Comparison of ENCODE assay signal across 20 cellular contexts in genomic region chr9:20573023-20573422, GRCh38. TPM values are rescaled to one million over a fixed set of nuclear protein-coding genes. Genes with fewer than 3 reads are reported as not detected.
DNase-seq lines count a peak whose midpoint lies in the region; ATAC-seq, FAIRE-seq and TF ChIP-seq lines count a peak whose summit lies in the region.
"Had no signal": no experiment of that assay in that cellular context is flagged by ENCODE, and none has a peak within 500 bp of the region (broad histone marks: within the 10 kb centered on the region; RNA-seq: fewer than 3 reads in every experiment).

No MANE protein-coding gene starts in this region.

- CTCF ChIA-PET in A549 (lab: Yijun Ruan, JAX) = interaction anchor here (1.2 kb wide), 1 partner anchor 218 kb away, joined by 4 read pairs; no protein-coding TSS in a partner anchor

- peak; percentile 49 for FAIRE-seq in A549 (lab: Jason Lieb, UNC)
- FAIRE-seq in endometrium (lab: Jason Lieb, UNC) = peak; percentile 60
- FAIRE-seq: H54, RCC 7860 had no signal

- TF ChIP-seq CTCF in A549 (IDR thresholded peaks at IDR 0.05) (no peak), testis (IDR thresholded peaks at IDR 0.05) (no peak)

- no peak for TF ChIP-seq RAD21 in A549 (conservative IDR thresholded peaks at IDR 0.05 in 1 of 2, IDR thresholded peaks at IDR 0.05 in 1 of 2)

- ATAC-seq in A549 = no peak
- ATAC-seq in GM18867 (IDR thresholded peaks at IDR 0.05; ENCODE audit: unreplicated experiment) = peak; percentile 43
- peak; percentile 60 for ATAC-seq in HG03066 (IDR thresholded peaks at IDR 0.05; ENCODE audit: low read depth, unreplicated experiment)
- ATAC-seq in GM18520 (IDR thresholded peaks at IDR 0.05; ENCODE audit: unreplicated experiment) = no peak
- ATAC-seq: Right ventricle myocardium inferior had no signal

- 0 out of 6 replicates have a peak overlapping the region, but pooled peaks of 1 of the 2 experiments have one; percentile 34 for H3K27ac ChIP-seq in A549
- H3K27ac ChIP-seq in testis = no peak overlapping the region

- 86% methylated on average over 4 of the region's 4 CpGs for WGBS in A549 (ENCODE audit: missing lambda C conversion rate)
- 75 to 90% methylated on average over 4 of the region's 4 CpGs for WGBS in testis, 2 donors

- DNase-seq in A549 (ENCODE audit: low read depth in 1 of 2, low spot score in 1 of 2) = no peak
- DNase-seq in testis = no peak
- no peak for DNase-seq in stimulated activated CD4-positive, alpha-beta T cell treated with anti-CD3 and anti-CD28 coated beads, Interleukin-1b, Interleukin-23, amount 100 ng/mL, for 48 hours
- DNase-seq: BE2C; CD4-positive, CD25-positive, alpha-beta regulatory T cell; COR-L47; DMS 273 treated with DMSO at 0.1 percent for 48 hours; GDM1; HFFc6; MM.1S; NCI-H1092; NCI-H2081; NCI-H446 treated with DMSO at 0.1 percent for 48 hours had no signal

- H3K4me2 ChIP-seq in A549 = no peak overlapping the region

- peaks cover 40% of the 10 kb centered on the region for H3K4me1 ChIP-seq in A549
- H3K4me1 ChIP-seq in testis = no peaks in the 10 kb centered on the region
- H3K4me1 ChIP-seq: BE2C had no signal

- intact Hi-C loops in testis (cut with DNase I; ENCODE audit: low total_unique reads) = no loop called here

- no peaks in the 10 kb centered on the region for H3K36me3 ChIP-seq in testis (ENCODE audit: low read depth, missing control alignments)
- H3K36me3 ChIP-seq: BE2C had no signal

- H3K4me3 ChIP-seq in A549 (no peak overlapping the region), testis (no peak overlapping the region)

- no peak for TF ChIP-seq EP300 in A549 (IDR thresholded peaks at IDR 0.05)

- 0 out of 3 replicates have a peak, but pooled peaks cover 3% of the 10 kb centered on the region for H3K9me3 ChIP-seq in A549
- H3K9me3 ChIP-seq in testis = no peaks in the 10 kb centered on the region
- H3K9me3 ChIP-seq: BE2C had no signal

- TF ChIP-seq POLR2A in A549 (IDR thresholded peaks at IDR 0.05; ENCODE audit: low read length) (no peak), testis (IDR thresholded peaks at IDR 0.05) (no peak)

- POLR2A ChIA-PET in A549 (lab: Yijun Ruan, JAX) = no interaction called here

- H3K27me3 ChIP-seq in testis = no peaks in the 10 kb centered on the region
- H3K27me3 ChIP-seq: BE2C had no signal

TF ChIP-seq in A549, 52 proteins besides CTCF, POLR2A, EP300 and RAD21:
- TF ChIP-seq HDAC2 (IDR thresholded peaks at IDR 0.05) (no peak), ATOH8 (CRISPR knock-in tag; IDR thresholded peaks at IDR 0.05; ENCODE audit: low read depth) (no peak), HES2 (IDR thresholded peaks at IDR 0.05) (no peak), HOXB5 (CRISPR knock-in tag; IDR thresholded peaks at IDR 0.05) (no peak), BHLHE40 (IDR thresholded peaks at IDR 0.05; ENCODE audit: low read depth, low read length) (no peak), CHD4 (IDR thresholded peaks at IDR 0.05; ENCODE audit: borderline replicate concordance) (no peak), RNF2 (IDR thresholded peaks at IDR 0.05; ENCODE audit: borderline replicate concordance, low read depth) (no peak), HOXB13 (CRISPR knock-in tag; IDR thresholded peaks at IDR 0.05; ENCODE audit: low read depth) (no peak), ELK1 (IDR thresholded peaks at IDR 0.05; ENCODE audit: low read depth, low read length) (no peak), EHMT2 (IDR thresholded peaks at IDR 0.05; ENCODE audit: low read depth) (no peak), NFE2L2 (conservative IDR thresholded peaks at IDR 0.05; ENCODE audit: low read length) (no peak), KDM1A (IDR thresholded peaks at IDR 0.05; ENCODE audit: low read depth) (no peak)

RNA-seq across cellular contexts. Expression of gene MLLT3, which starts 49.3 kb away (rescaled TPM):
- polyA plus RNA-seq in A549 (2011; rRNA removed) = 47.6 and 50.8 TPM in 2 replicates
- 9.0 and 10.1 TPM in 2 replicates for polyA plus RNA-seq in A549 (2012; cell fraction: cytosol; rRNA removed)
- polyA plus RNA-seq in A549 (2012; cell fraction: nucleus; rRNA removed) = 3.3 and 3.6 TPM in 2 replicates
- polyA plus RNA-seq in A549 (2017; fragmentation: RNase III; extraction: RNeasy Plus Mini Kit Qiagen cat#74134 plus additional on column Dnase treatment) = 13.0 to 15.3 TPM (median 14.3 TPM) in 3 replicates
- 23.0 and 23.6 TPM in 2 replicates for polyA minus RNA-seq in A549 (2011; rRNA and poly(A)+ RNA removed)
- total RNA-seq in testis = 10 to 100 TPM in 1 of 2 donors, 1 to 10 TPM in 1; 7.6 to 11.0 TPM
- 5.2 TPM for polyA plus RNA-seq in testis (ENCODE audit: insufficient read depth, low read depth, low replicate concordance)

Comparison
In these comparisons a context has a peak if more than half of its experiments do, and no peak if none do; other contexts are left out.
1. ATAC-seq: peak in GM18867 (single experiment) and HG03066 (single experiment); none in A549 (0 of 2) and GM18520 (single experiment).